In the genomic region with DNA sequence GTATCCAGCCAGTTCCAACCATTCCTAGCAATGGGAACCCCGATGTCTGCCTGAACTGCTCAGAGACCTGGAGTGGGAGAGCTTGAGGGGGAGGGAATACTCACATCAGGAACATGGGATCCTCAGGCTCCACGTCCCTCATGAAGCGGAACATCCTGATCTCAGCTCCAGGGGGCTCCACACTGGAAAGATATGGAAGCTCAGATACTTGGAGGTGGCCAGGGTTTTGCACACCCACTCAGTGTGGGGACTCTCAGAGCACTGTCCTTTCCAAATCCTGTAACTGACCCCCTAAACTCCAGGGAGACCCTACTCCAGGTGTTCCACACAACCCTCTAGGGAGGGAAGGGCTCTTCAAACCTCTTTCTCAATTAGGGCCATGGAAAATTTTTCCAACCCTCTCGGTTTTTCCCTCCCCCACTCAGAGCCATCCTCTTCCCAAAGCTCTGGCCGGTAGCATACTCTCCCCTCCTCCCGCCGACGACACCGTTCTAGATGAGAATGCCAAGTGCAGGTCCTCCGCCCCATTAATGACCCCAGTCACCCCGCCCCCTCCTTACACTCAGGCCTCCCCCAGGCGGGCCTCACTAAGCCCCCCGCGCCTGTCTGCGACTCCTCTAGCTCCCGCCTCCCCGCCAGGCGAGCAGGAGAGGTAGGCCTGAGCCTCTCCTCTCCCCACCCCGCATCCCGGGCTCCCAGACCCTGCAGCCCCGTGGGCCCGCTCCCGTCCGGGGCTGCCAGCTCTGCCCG, we compare ENCODE assay signal across 8 cellular contexts. TPM values are rescaled to one million over a fixed set of nuclear protein-coding genes. Genes with fewer than 3 reads are reported as not detected.
DNase-seq lines count a peak whose midpoint lies in the region; TF ChIP-seq lines count a peak whose summit lies in the region.

No MANE protein-coding gene starts in this region.

- H3K4me3 ChIP-seq in HEK293 (ENCODE audit: low read depth, low read length), result peak overlapping the region; percentile 99
- H3K4me3 ChIP-seq in coronary artery, result peak overlapping the region; percentile 92
- peak overlapping the region; percentile 81 for H3K4me3 ChIP-seq in lower leg skin (ENCODE audit: low read depth, poor library complexity, severe bottlenecking)
- H3K4me3 ChIP-seq in stomach, result peak overlapping the region; percentile 84 to 98 (median 88)

- no peak for TF ChIP-seq EP300 in stomach (IDR thresholded peaks at IDR 0.05)

- TF ChIP-seq CTCF in C4-2B (conservative IDR thresholded peaks at IDR 0.05) (no peak), HEK293 (tag by site-specific recombination; IDR thresholded peaks at IDR 0.05) (peak; percentile 48; the same call in 1 of the 2 replicates), coronary artery (IDR thresholded peaks at IDR 0.05) (no peak), lower leg skin (IDR thresholded peaks at IDR 0.05) (no peak), stomach (IDR thresholded peaks at IDR 0.05) (no peak)

- H3K4me1 ChIP-seq in HEK293 (ENCODE audit: control insufficient read depth, insufficient read depth, low read length) (0 out of 2 replicates have a peak, but pooled peaks cover 2% of the 10 kb centered on the region), stomach (peaks cover 8 to 37% (median 28%) of the 10 kb centered on the region in 4 donors)

- POLR2A ChIA-PET in HEK293 (lab: Yijun Ruan, JAX), result interaction anchor here (0.7 to 4.2 kb wide), 29 partner anchors 8 to 211 kb away, joined by 3 to 79 read pairs (median 8); partner anchors contain the start of genes C12orf57, CD4, CDCA3 and COPS7A

- TF ChIP-seq POLR2A in lower leg skin (IDR thresholded peaks at IDR 0.05), result no peak
- TF ChIP-seq POLR2A in stomach (IDR thresholded peaks at IDR 0.05), result no peak

- H3K36me3 ChIP-seq in HEK293 (ENCODE audit: control insufficient read depth in 2 of 2, insufficient read depth in 1 of 2, low read length in 2 of 2) (peaks cover 29 to 48% of the 10 kb centered on the region in 2 experiments), stomach (peaks cover 44 to 47% (median 46%) of the 10 kb centered on the region in 4 donors)

- 3 to 4% methylated on average over 25 of the region's 25 CpGs for WGBS in lower leg skin, 2 donors
- 3 to 5% (median 4%) methylated on average over 19 to 25 of the region's 25 CpGs for WGBS in stomach, 5 donors

- CTCF ChIA-PET in HEK293 (lab: Yijun Ruan, JAX), result interaction anchor here (0.5 to 5.6 kb wide), 32 partner anchors 9 to 249 kb away, joined by 3 to 140 read pairs (median 6); partner anchors contain the start of genes CDCA3, COPS7A, GPR162 and PTMS

- no peaks in the 10 kb centered on the region for H3K27me3 ChIP-seq in stomach

- intact Hi-C loops in lower leg skin (cut with DNase I; ENCODE audit: low total_unique reads) (no loop called here), stomach (cut with DNase I; ENCODE audit: low total_unique reads) (no loop called here)

- DNase-seq in RPMI7951 (ENCODE audit: low read depth), result peak; percentile 58
- DNase-seq in coronary artery (ENCODE audit: low spot score), result no peak
- peak; percentile 44 to 91 for DNase-seq in lower leg skin (ENCODE audit: low spot score in 2 of 2)
- no peak for DNase-seq in stomach
- no peak for DNase-seq in activated CD4-positive, CD25-positive, alpha-beta regulatory T cell (lab: John Stamatoyannopoulos, UW)
- no peak for DNase-seq in OCI-M2 (lab: John Stamatoyannopoulos, UW; ENCODE audit: unreplicated experiment)

- H3K9me3 ChIP-seq in HEK293 (ENCODE audit: control insufficient read depth, insufficient read depth, low read depth, low read length) (no peaks in the 10 kb centered on the region), stomach (no peaks in the 10 kb centered on the region)

- peak overlapping the region; percentile 98 for H3K27ac ChIP-seq in C4-2B
- H3K27ac ChIP-seq in HEK293 (ENCODE audit: extremely low read depth, low read depth, low read length), result peak overlapping the region; percentile 93
- H3K27ac ChIP-seq in coronary artery, result peak overlapping the region; percentile 95 to 97
- peak overlapping the region; percentile 96 to 100 (median 98) for H3K27ac ChIP-seq in stomach

TF ChIP-seq in HEK293, 187 proteins besides CTCF, POLR2A, EP300 and RAD21 (continues in another document):
- TF ChIP-seq ZNF398 (tag by site-specific recombination; IDR thresholded peaks at IDR 0.05), result peak; percentile 82
- no peak for TF ChIP-seq ZNF366 (tag by site-specific recombination; conservative IDR thresholded peaks at IDR 0.05)
- peak; percentile 97 for TF ChIP-seq ZNF341 (tag by site-specific recombination; IDR thresholded peaks at IDR 0.05; ENCODE audit: low read depth)
- peak; percentile 11; the same call in 1 of the 2 replicates for TF ChIP-seq KLF1 (tag by site-specific recombination; IDR thresholded peaks at IDR 0.05)
- no peak for TF ChIP-seq SP7 (tag by site-specific recombination; IDR thresholded peaks at IDR 0.05)
- TF ChIP-seq PRDM4 (tag by site-specific recombination; IDR thresholded peaks at IDR 0.05), result 0 out of 2 replicates have a peak, but pooled peaks have one; percentile 7
- TF ChIP-seq, protein P1, sequence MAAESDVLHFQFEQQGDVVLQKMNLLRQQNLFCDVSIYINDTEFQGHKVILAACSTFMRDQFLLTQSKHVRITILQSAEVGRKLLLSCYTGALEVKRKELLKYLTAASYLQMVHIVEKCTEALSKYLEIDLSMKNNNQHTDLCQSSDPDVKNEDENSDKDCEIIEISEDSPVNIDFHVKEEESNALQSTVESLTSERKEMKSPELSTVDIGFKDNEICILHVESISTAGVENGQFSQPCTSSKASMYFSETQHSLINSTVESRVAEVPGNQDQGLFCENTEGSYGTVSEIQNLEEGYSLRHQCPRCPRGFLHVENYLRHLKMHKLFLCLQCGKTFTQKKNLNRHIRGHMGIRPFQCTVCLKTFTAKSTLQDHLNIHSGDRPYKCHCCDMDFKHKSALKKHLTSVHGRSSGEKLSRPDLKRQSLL (tag by site-specific recombination; IDR thresholded peaks at IDR 0.05), result peak; percentile 44; the same call in 1 of the 2 replicates
- TF ChIP-seq SP2 (tag by site-specific recombination; IDR thresholded peaks at IDR 0.05), result 0 out of 2 replicates have a peak, but pooled peaks have one; percentile 44
- TF ChIP-seq IKZF3 (tag by site-specific recombination; IDR thresholded peaks at IDR 0.05), result peak; percentile 28; the same call in 1 of the 2 replicates

RNA-seq across cellular contexts. Expression of gene MLF2, which starts 0.6 kb away (rescaled TPM):
- total RNA-seq in RPMI7951 (2014; rRNA removed; shearing (Covaris generic)), result 178 and 215 TPM in 2 replicates
- total RNA-seq in lower leg skin, result 100 to 1,000 TPM; 140 to 196 (median 175) TPM
- 100 to 1,000 TPM in 4 of 5 donors, 1 to 10 TPM in 1; 9.3 to 296 (median 128) TPM for total RNA-seq in stomach
- polyA plus RNA-seq in stomach, result 100 to 1,000 TPM; 168 to 183 (median 180) TPM

RNA-seq across cellular contexts. Expression of gene PTMS, which starts 13.8 kb away (rescaled TPM):
- total RNA-seq in RPMI7951 (2014; rRNA removed; shearing (Covaris generic)), result 126 and 151 TPM in 2 replicates
- total RNA-seq in lower leg skin, result 100 to 1,000 TPM in 2 of 4 donors, 10 to 100 TPM in 2; 91.6 to 131 (median 114) TPM
- 100 to 1,000 TPM in 1 of 5 donors, 10 to 100 TPM in 4; 22.8 to 261 (median 78.2) TPM for total RNA-seq in stomach
- 100 to 1,000 TPM; 228 to 363 (median 307) TPM for polyA plus RNA-seq in stomach

RNA-seq across cellular contexts. Expression of gene LAG3, which starts 20.0 kb away (rescaled TPM):
- 0.10 and 0.12 TPM in 2 replicates for total RNA-seq in RPMI7951 (2014; rRNA removed; shearing (Covaris generic))
- total RNA-seq in lower leg skin, result 1 to 10 TPM in 1 of 4 donors, under 1 TPM in 1, not detected in 2; 0.52 to 1.1 TPM
- total RNA-seq in stomach, result 1 to 10 TPM in 2 of 5 donors, not detected in 3; 2.2 to 2.3 TPM
- 1 to 10 TPM in 2 of 3 donors, under 1 TPM in 1; 0.25 to 1.4 (median 1.2) TPM for polyA plus RNA-seq in stomach

RNA-seq across cellular contexts. Expression of gene COPS7A, which starts 28.5 kb away (rescaled TPM):
- total RNA-seq in RPMI7951 (2014; rRNA removed; shearing (Covaris generic)), result 61.0 and 63.3 TPM in 2 replicates
- total RNA-seq in lower leg skin, result 10 to 100 TPM; 46.3 to 64.6 (median 56.6) TPM
- total RNA-seq in stomach, result 10 to 100 TPM in 4 of 5 donors, 1 to 10 TPM in 1; 5.8 to 50.0 (median 25.7) TPM
- polyA plus RNA-seq in stomach, result 10 to 100 TPM; 45.2 to 54.2 (median 51.6) TPM

RNA-seq across cellular contexts. Expression of gene CD4, which starts 37.0 kb away (rescaled TPM):
- total RNA-seq in RPMI7951 (2014; rRNA removed; shearing (Covaris generic)), result 3.5 and 5.4 TPM in 2 replicates
- total RNA-seq in lower leg skin (1 to 10 TPM; 2.9 to 7.0 (median 3.6) TPM), stomach (10 to 100 TPM in 1 of 5 donors, 1 to 10 TPM in 2, not detected in 2; 7.2 to 25.9 (median 9.7) TPM)
- 1 to 10 TPM; 2.0 to 7.3 (median 3.9) TPM for polyA plus RNA-seq in stomach

Comparison
In these comparisons a context has a peak if more than half of its experiments do, and no peak if none do; other contexts are left out.
1. DNase-seq: peak in RPMI7951 (single experiment) and lower leg skin (2 of 2); none in coronary artery (single experiment), stomach (single experiment), activated CD4-positive, CD25-positive, alpha-beta regulatory T cell (0 of 4) and OCI-M2 (single experiment).
2. Peak in every context shown above with its lines, with median percentiles within 50 percentile points of each other: H3K27ac ChIP-seq and H3K4me3 ChIP-seq.